In genomic region chr17:65013613-65014391, GRCh38 we compare ENCODE assay signal across 9 cellular contexts. TPM values are rescaled to one million over a fixed set of nuclear protein-coding genes. Genes with fewer than 3 reads are reported as not detected.
DNase-seq lines count a peak whose midpoint lies in the region; ATAC-seq and TF ChIP-seq lines count a peak whose summit lies in the region.
"Had no signal": no experiment of that assay in that cellular context is flagged by ENCODE, and none has a peak within 500 bp of the region (broad histone marks: within the 10 kb centered on the region; RNA-seq: fewer than 3 reads in every experiment).

No MANE protein-coding gene starts in this region.

- peaks cover 54% of the 10 kb centered on the region for H3K79me2 ChIP-seq in PC-9 (ENCODE audit: low read depth)

- POLR2A ChIA-PET in PC-9 (lab: Charles Lee; ENCODE audit: unreplicated experiment), result no interaction called here

- H3K4me3 ChIP-seq in PC-9, result no peak overlapping the region
- no peak overlapping the region for H3K4me3 ChIP-seq in epithelial cell of esophagus (ENCODE audit: low read length)
- H3K4me3 ChIP-seq: upper lobe of left lung had no signal

- H3K36me3 ChIP-seq in PC-9 (ENCODE audit: low read depth), result peaks cover 10% of the 10 kb centered on the region; the same call in 1 of the 2 replicates

- peak overlapping the region; percentile 53 for H3K4me2 ChIP-seq in PC-9

- CTCF ChIA-PET in PC-9 (lab: Charles Lee), result no interaction called here

- no peaks in the 10 kb centered on the region for H3K9me3 ChIP-seq in PC-9 (ENCODE audit: insufficient read depth, low read depth)
- H3K9me3 ChIP-seq: upper lobe of left lung had no signal

- H3K9me2 ChIP-seq in PC-9 (ENCODE audit: insufficient read depth), result no peaks in the 10 kb centered on the region

- H3K4me1 Mint-ChIP-seq in progenitor cell of endocrine pancreas (ENCODE audit: low read depth), result no peaks in the 10 kb centered on the region

- peaks cover 17% of the 10 kb centered on the region for H3K36me3 Mint-ChIP-seq in progenitor cell of endocrine pancreas (ENCODE audit: insufficient read depth)

- H3K27ac Mint-ChIP-seq in progenitor cell of endocrine pancreas, result no peak overlapping the region

- TF ChIP-seq CTCF in PC-9 (conservative IDR thresholded peaks at IDR 0.05) (no peak), epithelial cell of esophagus (IDR thresholded peaks at IDR 0.05; ENCODE audit: insufficient read depth, low read depth, low read length, missing control alignments) (no peak), progenitor cell of endocrine pancreas (IDR thresholded peaks at IDR 0.05; ENCODE audit: unreplicated experiment) (no peak)

- no peak for DNase-seq in activated CD4-positive, CD25-positive, alpha-beta regulatory T cell (lab: John Stamatoyannopoulos, UW)
- DNase-seq in PC-9 (peak; percentile 43 to 71), epithelial cell of esophagus (ENCODE audit: low read depth) (peak; percentile 85), smooth muscle cell of the brain vasculature (ENCODE audit: low read depth, low spot score) (peak; percentile 39), NCI-H2171 (lab: John Stamatoyannopoulos, UW) (no peak), progenitor cell of endocrine pancreas (ENCODE audit: low spot score, unreplicated experiment) (no peak)
- DNase-seq: upper lobe of left lung had no signal

- no peak overlapping the region for H3K4me3 Mint-ChIP-seq in progenitor cell of endocrine pancreas (ENCODE audit: low read depth)

- no peaks in the 10 kb centered on the region for H3K27me3 ChIP-seq in PC-9 (ENCODE audit: insufficient read depth, low read depth)
- H3K27me3 ChIP-seq: upper lobe of left lung had no signal

- intact Hi-C loops in PC-9 (cut with micrococcal nuclease; ENCODE audit: unreplicated experiment), result no loop called here

- H3K9me3 Mint-ChIP-seq in progenitor cell of endocrine pancreas (ENCODE audit: low read depth), result no peaks in the 10 kb centered on the region

- no TSS peak for BruUV-seq in PC-9 (replicated peaks; lab: Mats Ljungman, UMichigan)

- H3K27me3 Mint-ChIP-seq in progenitor cell of endocrine pancreas, result no peaks in the 10 kb centered on the region

- H2AFZ ChIP-seq in PC-9, result no peak overlapping the region

- peak; percentile 73 to 85 for ATAC-seq in activated CD4-positive, CD25-positive, alpha-beta regulatory T cell treated with anti-CD3 and anti-CD28 coated beads, Interleukin-2, amount 50 U/mL, for 24 hours
- no peak for ATAC-seq in GM19035 (IDR thresholded peaks at IDR 0.05; ENCODE audit: unreplicated experiment)

- H3K4me1 ChIP-seq in PC-9 (replicated peaks; ENCODE audit: insufficient read depth), result peaks cover 34% of the 10 kb centered on the region

- H3K27ac ChIP-seq in PC-9, result peak overlapping the region; percentile 33

- H3F3A ChIP-seq in PC-9 (ENCODE audit: insufficient read depth, low read depth), result peaks cover 24% of the 10 kb centered on the region; the same call in 1 of the 2 replicates

- no peaks in the 10 kb centered on the region for H4K20me1 ChIP-seq in PC-9 (ENCODE audit: insufficient read depth)

RNA-seq across cellular contexts. Expression of gene GNA13, which starts 42.7 kb away (rescaled TPM):
- total RNA-seq in PC-9 (2021) (26.2 and 29.7 TPM in 2 replicates), progenitor cell of endocrine pancreas (39.2 and 41.1 TPM in 2 replicates)

Comparison
In these comparisons a context has a peak if more than half of its experiments do, and no peak if none do; other contexts are left out.
1. DNase-seq: peak in PC-9 (2 of 2), epithelial cell of esophagus (single experiment) and smooth muscle cell of the brain vasculature (single experiment); none in activated CD4-positive, CD25-positive, alpha-beta regulatory T cell (0 of 4), NCI-H2171 (single experiment) and progenitor cell of endocrine pancreas (single experiment).